In genomic region chr22:47393191-47393590, GRCh38 we compare ENCODE assay signal across 20 cellular contexts.
"Had no signal": no experiment of that assay in that cellular context is flagged by ENCODE, and none has a peak within 500 bp of the region (broad histone marks: within the 10 kb centered on the region; RNA-seq: fewer than 3 reads in every experiment).

No MANE protein-coding gene starts in this region.

- H3K27ac Mint-ChIP-seq: immature natural killer cell; naive thymus-derived CD8-positive, alpha-beta T cell; stimulated activated memory B cell treated with anti-CD40 and anti-IgM and Interleukin-4, amounts not matched to agents 10 μg/mL and 1 μg/mL and 100 μg/mL, for 72 hours; stimulated activated naive CD8-positive, alpha-beta T cell treated with anti-CD3 and anti-CD28 coated beads, Interleukin-15, Interleukin-2, amounts not matched to agents 100 ng/mL and 50 ng/mL, for 24 hours had no signal

- H3K36me3 ChIP-seq: esophagus squamous epithelium, gastroesophageal sphincter, left ventricle myocardium inferior, neutrophil, tibial nerve had no signal

- H3K27ac ChIP-seq: esophagus squamous epithelium, gastroesophageal sphincter, left ventricle myocardium inferior, neutrophil, testis, tibial nerve had no signal

- H3K27me3 ChIP-seq: neutrophil, testis, tibial nerve had no signal

- H3K4me1 Mint-ChIP-seq: immature natural killer cell; naive thymus-derived CD8-positive, alpha-beta T cell; stimulated activated memory B cell treated with anti-CD40 and anti-IgM and Interleukin-4, amounts not matched to agents 10 μg/mL and 1 μg/mL and 100 μg/mL, for 72 hours had no signal

- H3K36me3 Mint-ChIP-seq: immature natural killer cell; naive thymus-derived CD8-positive, alpha-beta T cell; stimulated activated memory B cell treated with anti-CD40 and anti-IgM and Interleukin-4, amounts not matched to agents 10 μg/mL and 1 μg/mL and 100 μg/mL, for 72 hours had no signal

- H3K9me3 Mint-ChIP-seq: immature natural killer cell; naive thymus-derived CD8-positive, alpha-beta T cell; stimulated activated memory B cell treated with anti-CD40 and anti-IgM and Interleukin-4, amounts not matched to agents 10 μg/mL and 1 μg/mL and 100 μg/mL, for 72 hours; stimulated activated naive CD8-positive, alpha-beta T cell treated with anti-CD3 and anti-CD28 coated beads, Interleukin-15, Interleukin-2, amounts not matched to agents 100 ng/mL and 50 ng/mL, for 24 hours had no signal

- H3K27me3 Mint-ChIP-seq: stimulated activated naive CD8-positive, alpha-beta T cell treated with anti-CD3 and anti-CD28 coated beads, Interleukin-15, Interleukin-2, amounts not matched to agents 100 ng/mL and 50 ng/mL, for 24 hours had no signal

- H3K4me3 ChIP-seq: esophagus squamous epithelium, gastroesophageal sphincter, left ventricle myocardium inferior, lung, smooth muscle cell, testis, tibial nerve had no signal

- H3K4me1 ChIP-seq: esophagus squamous epithelium, gastroesophageal sphincter, left ventricle myocardium inferior, testis, tibial nerve had no signal

- DNase-seq: central memory CD4-positive, alpha-beta T cell; cortex of kidney; effector memory CD4-positive, alpha-beta T cell; esophagus squamous epithelium; foreskin fibroblast; glutamatergic neuron; immature natural killer cell; left ventricle myocardium inferior; mesenchymal stem cell; stimulated activated CD4-positive, alpha-beta T cell treated with anti-CD3 and anti-CD28 coated beads, Interleukin-4, amount 100 ng/mL, for 1 hour; testis had no signal

- H3K9me3 ChIP-seq: esophagus squamous epithelium, gastroesophageal sphincter, left ventricle myocardium inferior, neutrophil, testis, tibial nerve had no signal

- ATAC-seq: gastroesophageal sphincter; left cardiac atrium; naive thymus-derived CD8-positive, alpha-beta T cell; stimulated activated memory B cell treated with anti-CD40 and anti-IgM and Interleukin-4, amounts not matched to agents 10 μg/mL and 1 μg/mL and 100 μg/mL, for 72 hours had no signal

- H3K4me3 Mint-ChIP-seq: immature natural killer cell; stimulated activated memory B cell treated with anti-CD40 and anti-IgM and Interleukin-4, amounts not matched to agents 10 μg/mL and 1 μg/mL and 100 μg/mL, for 72 hours; stimulated activated naive CD8-positive, alpha-beta T cell treated with anti-CD3 and anti-CD28 coated beads, Interleukin-15, Interleukin-2, amounts not matched to agents 100 ng/mL and 50 ng/mL, for 24 hours had no signal
